23 cellular contexts compared by ENCODE assay signal in genomic region chr6:56350857-56351256, GRCh38.
"Had no signal": no experiment of that assay in that cellular context is flagged by ENCODE, and none has a peak within 500 bp of the region (broad histone marks: within the 10 kb centered on the region; RNA-seq: fewer than 3 reads in every experiment).

No MANE protein-coding gene starts in this region.

- H3K4me1 ChIP-seq: heart left ventricle, left lung, lower lobe of right lung had no signal

- FAIRE-seq: colon, endothelial cell of umbilical vein, frontal cortex, keratinocyte had no signal

- ATAC-seq: foreskin keratinocyte; gastroesophageal sphincter; heart left ventricle; left cardiac atrium; left lung; left ventricle myocardium superior; lower lobe of right lung; naive thymus-derived CD4-positive, alpha-beta T cell had no signal

- H3K27me3 ChIP-seq: dorsolateral prefrontal cortex, esophagus muscularis mucosa, foreskin keratinocyte, gastroesophageal sphincter, heart left ventricle, hepatocyte, left lung had no signal

- H3K4me1 Mint-ChIP-seq: immature natural killer cell; naive thymus-derived CD4-positive, alpha-beta T cell had no signal

- H3K9me3 ChIP-seq: lower lobe of right lung had no signal

- DNase-seq: dermis blood vessel endothelial cell; dorsolateral prefrontal cortex; effector CD4-positive, alpha-beta T cell; effector memory CD4-positive, alpha-beta T cell; foreskin keratinocyte; heart left ventricle; hypothalamus; immature natural killer cell; left cardiac atrium; left lung; left ventricle myocardium superior; lower lobe of right lung; mesenchymal stem cell; midbrain; naive thymus-derived CD4-positive, alpha-beta T cell had no signal

- H3K27ac ChIP-seq: coronary artery, dorsolateral prefrontal cortex, esophagus muscularis mucosa, foreskin keratinocyte, gastroesophageal sphincter, heart left ventricle, hepatocyte, left lung, lower lobe of right lung had no signal

- H3K9me3 Mint-ChIP-seq: immature natural killer cell had no signal

- H3K36me3 ChIP-seq: esophagus muscularis mucosa, gastroesophageal sphincter, heart left ventricle, left lung, lower lobe of right lung had no signal

- H3K4me3 ChIP-seq: coronary artery, dorsolateral prefrontal cortex, esophagus muscularis mucosa, gastroesophageal sphincter, heart left ventricle, hepatocyte, left lung, lower lobe of right lung had no signal

- H3K27ac Mint-ChIP-seq: immature natural killer cell; naive thymus-derived CD4-positive, alpha-beta T cell had no signal

- H3K4me3 Mint-ChIP-seq: immature natural killer cell; naive thymus-derived CD4-positive, alpha-beta T cell had no signal

- H3K36me3 Mint-ChIP-seq: immature natural killer cell; naive thymus-derived CD4-positive, alpha-beta T cell had no signal
